1 cellular context compared by ENCODE assay signal in the genomic region with DNA sequence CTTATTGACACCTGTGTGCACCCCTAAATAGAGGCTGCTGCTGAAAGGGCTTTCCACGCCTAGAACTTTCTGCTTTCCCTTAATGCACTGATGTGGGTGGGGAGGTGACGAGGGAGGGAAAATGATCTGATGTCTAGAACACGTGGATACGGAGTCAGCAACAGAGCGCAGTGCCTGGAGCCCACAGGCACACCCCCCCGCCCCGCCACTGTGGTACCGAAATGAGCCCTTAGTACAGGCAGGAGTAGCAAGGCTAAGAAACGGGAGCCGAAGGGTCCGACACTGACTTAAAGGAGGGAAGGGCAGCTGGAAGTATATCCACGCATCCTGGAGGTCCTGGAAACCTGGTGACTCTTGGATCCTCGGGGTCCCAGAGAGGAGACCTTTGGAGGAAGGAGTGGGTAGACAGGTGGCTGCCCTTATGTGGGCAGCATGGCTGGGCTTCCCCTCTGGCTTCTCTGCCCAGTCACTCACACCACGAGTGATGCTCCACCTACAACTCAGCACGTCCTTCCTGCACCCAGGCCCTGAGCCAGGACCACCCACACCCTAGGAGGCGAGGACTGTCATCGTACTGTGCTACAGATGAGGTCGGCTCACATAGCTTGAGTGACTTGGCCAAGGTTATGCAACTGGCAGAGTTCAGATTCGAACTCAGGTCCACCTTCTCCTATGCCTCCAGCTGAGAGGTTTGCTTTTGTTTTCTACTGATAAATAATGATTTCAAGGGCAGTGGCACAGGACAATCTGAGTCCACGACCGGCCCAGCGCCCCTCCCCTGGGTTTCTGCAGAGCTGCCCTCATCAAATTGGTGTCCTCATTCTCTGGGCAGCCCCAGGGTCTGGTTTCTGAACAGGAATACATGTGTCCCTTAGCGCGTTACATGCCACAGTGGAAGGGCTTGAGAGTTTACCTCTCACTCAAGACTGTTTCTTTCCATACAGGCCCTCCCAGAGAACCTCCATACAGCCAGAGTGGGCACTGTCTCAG.
TF ChIP-seq lines count a peak whose summit lies in the region.

No MANE protein-coding gene starts in this region.

TF ChIP-seq in HCT116, 20 proteins besides CTCF, POLR2A, EP300 and RAD21 (continued from another document):
- TF ChIP-seq, protein P1, sequence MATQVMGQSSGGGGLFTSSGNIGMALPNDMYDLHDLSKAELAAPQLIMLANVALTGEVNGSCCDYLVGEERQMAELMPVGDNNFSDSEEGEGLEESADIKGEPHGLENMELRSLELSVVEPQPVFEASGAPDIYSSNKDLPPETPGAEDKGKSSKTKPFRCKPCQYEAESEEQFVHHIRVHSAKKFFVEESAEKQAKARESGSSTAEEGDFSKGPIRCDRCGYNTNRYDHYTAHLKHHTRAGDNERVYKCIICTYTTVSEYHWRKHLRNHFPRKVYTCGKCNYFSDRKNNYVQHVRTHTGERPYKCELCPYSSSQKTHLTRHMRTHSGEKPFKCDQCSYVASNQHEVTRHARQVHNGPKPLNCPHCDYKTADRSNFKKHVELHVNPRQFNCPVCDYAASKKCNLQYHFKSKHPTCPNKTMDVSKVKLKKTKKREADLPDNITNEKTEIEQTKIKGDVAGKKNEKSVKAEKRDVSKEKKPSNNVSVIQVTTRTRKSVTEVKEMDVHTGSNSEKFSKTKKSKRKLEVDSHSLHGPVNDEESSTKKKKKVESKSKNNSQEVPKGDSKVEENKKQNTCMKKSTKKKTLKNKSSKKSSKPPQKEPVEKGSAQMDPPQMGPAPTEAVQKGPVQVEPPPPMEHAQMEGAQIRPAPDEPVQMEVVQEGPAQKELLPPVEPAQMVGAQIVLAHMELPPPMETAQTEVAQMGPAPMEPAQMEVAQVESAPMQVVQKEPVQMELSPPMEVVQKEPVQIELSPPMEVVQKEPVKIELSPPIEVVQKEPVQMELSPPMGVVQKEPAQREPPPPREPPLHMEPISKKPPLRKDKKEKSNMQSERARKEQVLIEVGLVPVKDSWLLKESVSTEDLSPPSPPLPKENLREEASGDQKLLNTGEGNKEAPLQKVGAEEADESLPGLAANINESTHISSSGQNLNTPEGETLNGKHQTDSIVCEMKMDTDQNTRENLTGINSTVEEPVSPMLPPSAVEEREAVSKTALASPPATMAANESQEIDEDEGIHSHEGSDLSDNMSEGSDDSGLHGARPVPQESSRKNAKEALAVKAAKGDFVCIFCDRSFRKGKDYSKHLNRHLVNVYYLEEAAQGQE (IDR thresholded peaks at IDR 0.05; ENCODE audit: low read depth) = no peak
- TF ChIP-seq JUND (IDR thresholded peaks at IDR 0.05) = no peak
- TF ChIP-seq POLR2AphosphoS5 (IDR thresholded peaks at IDR 0.05; ENCODE audit: low read depth, low read length) = no peak
TF ChIP-seq in HCT116: peak in this region for 0.
